11 cellular contexts compared by ENCODE assay signal in genomic region chr5:135234242-135235000, GRCh38.
"Had no signal": no experiment of that assay in that cellular context is flagged by ENCODE, and none has a peak within 500 bp of the region (broad histone marks: within the 10 kb centered on the region; RNA-seq: fewer than 3 reads in every experiment).

No MANE protein-coding gene starts in this region.

- H3K9me3 ChIP-seq: left ventricle myocardium inferior, right atrium auricular region had no signal

- H3K4me2 ChIP-seq: smooth muscle cell had no signal

- FAIRE-seq: islet of Langerhans, TTC549 had no signal

- H3K27ac ChIP-seq: brain microvascular endothelial cell, foreskin keratinocyte, left ventricle myocardium inferior, right atrium auricular region had no signal

- H3K4me3 ChIP-seq: left ventricle myocardium inferior, right atrium auricular region, smooth muscle cell had no signal

- H3K27me3 ChIP-seq: brain microvascular endothelial cell, right atrium auricular region had no signal

- DNase-seq: amygdala; brain microvascular endothelial cell; foreskin keratinocyte; left ventricle myocardium inferior; stimulated activated CD4-positive, alpha-beta T cell treated with anti-CD3 and anti-CD28 coated beads, Interleukin-1b, Interleukin-23, amount 100 ng/mL, for 48 hours; T-helper 2 cell had no signal

- H3K36me3 ChIP-seq: brain microvascular endothelial cell, left ventricle myocardium inferior, right atrium auricular region had no signal

- ATAC-seq: foreskin keratinocyte; stimulated activated memory B cell treated with anti-CD40 and anti-IgM and Interleukin-4, amounts not matched to agents 10 μg/mL and 1 μg/mL and 100 μg/mL, for 72 hours had no signal
